Comparison of ENCODE assay signal across 18 cellular contexts in genomic region chr11:18282626-18283025, GRCh38. TPM values are rescaled to one million over a fixed set of nuclear protein-coding genes. Genes with fewer than 3 reads are reported as not detected.
DNase-seq lines count a peak whose midpoint lies in the region; ATAC-seq and TF ChIP-seq lines count a peak whose summit lies in the region.
"Had no signal": no experiment of that assay in that cellular context is flagged by ENCODE, and none has a peak within 500 bp of the region (broad histone marks: within the 10 kb centered on the region; RNA-seq: fewer than 3 reads in every experiment).

No MANE protein-coding gene starts in this region.

- TF ChIP-seq CTCF in activated B cell treated with CpG ODN at 0.5 μM for 24 hours (IDR thresholded peaks at IDR 0.05), result no peak
- no peak for TF ChIP-seq CTCF in osteocyte (IDR thresholded peaks at IDR 0.05)
- no peak for TF ChIP-seq CTCF in gastroesophageal sphincter (IDR thresholded peaks at IDR 0.05)

- peaks cover 11% of the 10 kb centered on the region for H3K4me1 ChIP-seq in CD4-positive, CD25-positive, alpha-beta regulatory T cell (ENCODE audit: control insufficient read depth, insufficient read depth, low read length, poor library complexity, severe bottlenecking)
- H3K4me1 ChIP-seq in gastroesophageal sphincter, result no peaks in the 10 kb centered on the region

- no peak for DNase-seq in activated CD8-positive, alpha-beta memory T cell treated with anti-CD3 and anti-CD28 coated beads, Interleukin-2, amount 10 ng/mL, durations not matched to agents 7 days and 5 days
- DNase-seq in activated CD8-positive, alpha-beta memory T cell treated with anti-CD3 and anti-CD28 coated beads for 24 hours, result no peak
- no peak for DNase-seq in CD4-positive, CD25-positive, alpha-beta regulatory T cell
- DNase-seq in activated B cell treated with CpG ODN at 0.5 μM for 24 hours (no peak), osteocyte (ENCODE audit: extremely low spot score, unreplicated experiment) (no peak), H4 (ENCODE audit: low spot score) (no peak)
- DNase-seq in naive thymus-derived CD8-positive, alpha-beta T cell, result no peak
- DNase-seq: DMS79, H7, HFFc6, KBM-7, NCI-H1694 treated with DMSO at 0.1 percent for 48 hours, NCI-H510A, NCI-H748 treated with DMSO at 0.1 percent for 48 hours, RPMI8226, SHP77 treated with DMSO at 0.1 percent for 48 hours had no signal

- CTCF ChIA-PET in activated CD8-positive, alpha-beta memory T cell treated with anti-CD3 and anti-CD28 coated beads, Interleukin-2, amount 10 ng/mL, durations not matched to agents 7 days and 5 days (lab: Charles Lee), result no interaction called here
- CTCF ChIA-PET in activated B cell treated with CpG ODN at 0.5 μM for 24 hours (lab: Charles Lee), result interaction anchor here (0.7 to 3.8 kb wide), 2 partner anchors 39 to 448 kb away, joined by 3 to 17 read pairs; no protein-coding TSS in a partner anchor

- no peak for ATAC-seq in activated CD8-positive, alpha-beta memory T cell treated with anti-CD3 and anti-CD28 coated beads, Interleukin-2, amount 10 ng/mL, durations not matched to agents 7 days and 5 days
- no peak for ATAC-seq in CD4-positive, CD25-positive, alpha-beta regulatory T cell (ENCODE audit: low read depth in 2 of 2)
- peak; percentile 72 for ATAC-seq in activated B cell treated with CpG ODN at 0.5 μM for 24 hours (ENCODE audit: low read depth)
- ATAC-seq in naive thymus-derived CD8-positive, alpha-beta T cell, result no peak
- no peak for ATAC-seq in gastroesophageal sphincter

- TF ChIP-seq EP300 in gastroesophageal sphincter (IDR thresholded peaks at IDR 0.05), result no peak

- no peaks in the 10 kb centered on the region for H3K9me3 Mint-ChIP-seq in activated CD8-positive, alpha-beta memory T cell treated with anti-CD3 and anti-CD28 coated beads, Interleukin-2, amount 10 ng/mL, durations not matched to agents 7 days and 5 days (ENCODE audit: low read depth)
- no peaks in the 10 kb centered on the region for H3K9me3 Mint-ChIP-seq in CD4-positive, CD25-positive, alpha-beta regulatory T cell
- H3K9me3 Mint-ChIP-seq in activated B cell treated with CpG ODN at 0.5 μM for 24 hours, result no peaks in the 10 kb centered on the region
- no peaks in the 10 kb centered on the region for H3K9me3 Mint-ChIP-seq in naive thymus-derived CD8-positive, alpha-beta T cell
- H3K9me3 Mint-ChIP-seq in osteocyte (ENCODE audit: unreplicated experiment), result no peaks in the 10 kb centered on the region
- H3K9me3 Mint-ChIP-seq: HFFc6 had no signal

- H3K4me1 Mint-ChIP-seq in activated CD8-positive, alpha-beta memory T cell treated with anti-CD3 and anti-CD28 coated beads, Interleukin-2, amount 10 ng/mL, durations not matched to agents 7 days and 5 days, result peaks cover 28% of the 10 kb centered on the region
- H3K4me1 Mint-ChIP-seq in CD4-positive, CD25-positive, alpha-beta regulatory T cell, result peaks cover 9 to 25% (median 20%) of the 10 kb centered on the region in 4 donors
- H3K4me1 Mint-ChIP-seq in activated B cell treated with CpG ODN at 0.5 μM for 24 hours, result peaks cover 41% of the 10 kb centered on the region
- H3K4me1 Mint-ChIP-seq in naive thymus-derived CD8-positive, alpha-beta T cell, result peaks cover 0 to 20% (median 3%) of the 10 kb centered on the region in 4 donors
- no peaks in the 10 kb centered on the region for H3K4me1 Mint-ChIP-seq in osteocyte (ENCODE audit: unreplicated experiment)

- no peak overlapping the region for H3K4me3 Mint-ChIP-seq in activated CD8-positive, alpha-beta memory T cell treated with anti-CD3 and anti-CD28 coated beads, Interleukin-2, amount 10 ng/mL, durations not matched to agents 7 days and 5 days
- no peak overlapping the region for H3K4me3 Mint-ChIP-seq in CD4-positive, CD25-positive, alpha-beta regulatory T cell
- H3K4me3 Mint-ChIP-seq in activated B cell treated with CpG ODN at 0.5 μM for 24 hours (no peak overlapping the region), osteocyte (ENCODE audit: unreplicated experiment) (no peak overlapping the region)
- H3K4me3 Mint-ChIP-seq in naive thymus-derived CD8-positive, alpha-beta T cell, result no peak overlapping the region
- H3K4me3 Mint-ChIP-seq: HFFc6 had no signal

- 83 to 94% methylated on average over 2 of the region's 2 CpGs for WGBS in gastroesophageal sphincter (ENCODE audit: low coverage in 1 of 2), 2 donors

- H3K27me3 Mint-ChIP-seq in activated CD8-positive, alpha-beta memory T cell treated with anti-CD3 and anti-CD28 coated beads, Interleukin-2, amount 10 ng/mL, durations not matched to agents 7 days and 5 days, result no peaks in the 10 kb centered on the region
- H3K27me3 Mint-ChIP-seq in CD4-positive, CD25-positive, alpha-beta regulatory T cell, result no peaks in the 10 kb centered on the region
- no peaks in the 10 kb centered on the region for H3K27me3 Mint-ChIP-seq in activated B cell treated with CpG ODN at 0.5 μM for 24 hours
- H3K27me3 Mint-ChIP-seq in naive thymus-derived CD8-positive, alpha-beta T cell, result no peaks in the 10 kb centered on the region
- H3K27me3 Mint-ChIP-seq in osteocyte (ENCODE audit: unreplicated experiment), result no peaks in the 10 kb centered on the region

- H3K27ac Mint-ChIP-seq in activated CD8-positive, alpha-beta memory T cell treated with anti-CD3 and anti-CD28 coated beads, Interleukin-2, amount 10 ng/mL, durations not matched to agents 7 days and 5 days, result peak overlapping the region; percentile 42
- peak overlapping the region in 2 of 3 donors; percentile 29 to 76 for H3K27ac Mint-ChIP-seq in CD4-positive, CD25-positive, alpha-beta regulatory T cell
- H3K27ac Mint-ChIP-seq in activated B cell treated with CpG ODN at 0.5 μM for 24 hours (peak overlapping the region; percentile 84), osteocyte (ENCODE audit: unreplicated experiment) (no peak overlapping the region)
- peak overlapping the region in 7 of 10 donors; percentile 1 to 77 (median 24) for H3K27ac Mint-ChIP-seq in naive thymus-derived CD8-positive, alpha-beta T cell
- H3K27ac Mint-ChIP-seq: HFFc6 had no signal

- no peak overlapping the region for H3K4me3 ChIP-seq in CD4-positive, CD25-positive, alpha-beta regulatory T cell (ENCODE audit: low read depth, low read length)
- H3K4me3 ChIP-seq in gastroesophageal sphincter, result no peak overlapping the region

- peaks cover 32% of the 10 kb centered on the region for H3K36me3 ChIP-seq in CD4-positive, CD25-positive, alpha-beta regulatory T cell (ENCODE audit: control insufficient read depth, insufficient read depth, low read length)
- H3K36me3 ChIP-seq in gastroesophageal sphincter, result peaks cover 13 to 89% of the 10 kb centered on the region in 2 donors

- peaks cover 51% of the 10 kb centered on the region for H3K36me3 Mint-ChIP-seq in activated CD8-positive, alpha-beta memory T cell treated with anti-CD3 and anti-CD28 coated beads, Interleukin-2, amount 10 ng/mL, durations not matched to agents 7 days and 5 days
- H3K36me3 Mint-ChIP-seq in CD4-positive, CD25-positive, alpha-beta regulatory T cell, result peaks cover 57% of the 10 kb centered on the region
- H3K36me3 Mint-ChIP-seq in activated B cell treated with CpG ODN at 0.5 μM for 24 hours (ENCODE audit: low read depth), result peaks cover 80% of the 10 kb centered on the region
- peaks cover 0 to 84% (median 35%) of the 10 kb centered on the region in 3 donors for H3K36me3 Mint-ChIP-seq in naive thymus-derived CD8-positive, alpha-beta T cell
- peaks cover 68% of the 10 kb centered on the region for H3K36me3 Mint-ChIP-seq in osteocyte (ENCODE audit: unreplicated experiment)

- no peaks in the 10 kb centered on the region for H3K9me3 ChIP-seq in CD4-positive, CD25-positive, alpha-beta regulatory T cell (ENCODE audit: control insufficient read depth in 2 of 2, low read length in 2 of 2)
- no peaks in the 10 kb centered on the region for H3K9me3 ChIP-seq in gastroesophageal sphincter

- no peaks in the 10 kb centered on the region for H3K27me3 ChIP-seq in CD4-positive, CD25-positive, alpha-beta regulatory T cell (ENCODE audit: control insufficient read depth, insufficient read depth, low read length)
- no peaks in the 10 kb centered on the region for H3K27me3 ChIP-seq in gastroesophageal sphincter

- intact Hi-C loops in activated B cell treated with CpG ODN at 0.5 μM for 24 hours (cut with micrococcal nuclease), result loop anchor here (1.0 kb wide), 1 partner anchor 29 kb away; no protein-coding TSS in a partner anchor

- POLR2A ChIA-PET in activated B cell treated with CpG ODN at 0.5 μM for 24 hours (lab: Charles Lee), result interaction anchor here (0.6 to 4.1 kb wide), 6 partner anchors 28 to 1495 kb away, joined by 4 to 25 read pairs (median 5); partner anchors contain the start of genes GTF2H1, HPS5 and SPTY2D1
- POLR2A ChIA-PET in naive thymus-derived CD8-positive, alpha-beta T cell (lab: Charles Lee), result no interaction called here

- H3K27ac ChIP-seq in CD4-positive, CD25-positive, alpha-beta regulatory T cell (ENCODE audit: insufficient read depth, low read length, poor library complexity, severe bottlenecking), result no peak overlapping the region
- no peak overlapping the region for H3K27ac ChIP-seq in gastroesophageal sphincter

- no peak for TF ChIP-seq POLR2A in gastroesophageal sphincter (IDR thresholded peaks at IDR 0.05)

RNA-seq across cellular contexts. Expression of gene SAA1, which starts 16.6 kb away (rescaled TPM):
- not detected for total RNA-seq in activated CD8-positive, alpha-beta memory T cell treated with anti-CD3 and anti-CD28 coated beads, Interleukin-2, amount 10 ng/mL, durations not matched to agents 7 days and 5 days
- not detected for total RNA-seq in CD4-positive, CD25-positive, alpha-beta regulatory T cell
- polyA plus RNA-seq in CD4-positive, CD25-positive, alpha-beta regulatory T cell, result not detected
- not detected in 2 replicates for total RNA-seq in activated B cell treated with CpG ODN at 0.5 μM for 24 hours
- total RNA-seq in naive thymus-derived CD8-positive, alpha-beta T cell, result not detected
- not detected for polyA plus RNA-seq in naive thymus-derived CD8-positive, alpha-beta T cell
- total RNA-seq in osteocyte, result not detected in 2 replicates
- 10 to 100 TPM in 2 of 4 donors, 1 to 10 TPM in 1, not detected in 1; 3.6 to 71.7 (median 32.3) TPM for total RNA-seq in gastroesophageal sphincter
- not detected in 2 replicates for total RNA-seq in H4 (2014; rRNA removed; shearing (Covaris generic))
- total RNA-seq: H7 had no signal

RNA-seq across cellular contexts. Expression of gene SAA2, which starts 34.2 kb away (rescaled TPM):
- not detected for total RNA-seq in activated CD8-positive, alpha-beta memory T cell treated with anti-CD3 and anti-CD28 coated beads, Interleukin-2, amount 10 ng/mL, durations not matched to agents 7 days and 5 days
- total RNA-seq in CD4-positive, CD25-positive, alpha-beta regulatory T cell, result 0.62 TPM
- polyA plus RNA-seq in CD4-positive, CD25-positive, alpha-beta regulatory T cell, result under 1 TPM in 1 of 4 donors, not detected in 3; 0.20 TPM
- total RNA-seq in activated B cell treated with CpG ODN at 0.5 μM for 24 hours (0.35 TPM in 1 of 2 replicates, not detected in the other), osteocyte (not detected in 2 replicates), gastroesophageal sphincter (10 to 100 TPM in 2 of 4 donors, not detected in 2; 18.6 to 36.5 TPM)
- not detected for total RNA-seq in naive thymus-derived CD8-positive, alpha-beta T cell
- polyA plus RNA-seq in naive thymus-derived CD8-positive, alpha-beta T cell, result not detected
- not detected in 2 replicates for total RNA-seq in H4 (2014; rRNA removed; shearing (Covaris generic))
- total RNA-seq: H7, HFFc6 had no signal

RNA-seq across cellular contexts. Expression of gene HPS5, which starts 39.3 kb away (rescaled TPM):
- 10 to 100 TPM; 19.3 to 19.8 TPM for total RNA-seq in activated CD8-positive, alpha-beta memory T cell treated with anti-CD3 and anti-CD28 coated beads, Interleukin-2, amount 10 ng/mL, durations not matched to agents 7 days and 5 days
- total RNA-seq in CD4-positive, CD25-positive, alpha-beta regulatory T cell, result 13.0 TPM
- polyA plus RNA-seq in CD4-positive, CD25-positive, alpha-beta regulatory T cell, result 10 to 100 TPM; 14.3 to 18.6 (median 15.4) TPM
- total RNA-seq in activated B cell treated with CpG ODN at 0.5 μM for 24 hours (42.6 and 51.0 TPM in 2 replicates), osteocyte (68.9 and 76.3 TPM in 2 replicates), gastroesophageal sphincter (10 to 100 TPM; 13.5 to 37.3 (median 20.2) TPM)
- total RNA-seq in naive thymus-derived CD8-positive, alpha-beta T cell, result 10 to 100 TPM; 20.0 to 20.3 TPM
- 10 to 100 TPM; 11.6 to 12.2 (median 11.7) TPM for polyA plus RNA-seq in naive thymus-derived CD8-positive, alpha-beta T cell
- total RNA-seq in H4 (2014; rRNA removed; shearing (Covaris generic)), result 22.5 and 28.8 TPM in 2 replicates

RNA-seq across cellular contexts. Expression of gene GTF2H1, which starts 39.7 kb away (rescaled TPM):
- total RNA-seq in activated CD8-positive, alpha-beta memory T cell treated with anti-CD3 and anti-CD28 coated beads, Interleukin-2, amount 10 ng/mL, durations not matched to agents 7 days and 5 days, result 10 to 100 TPM; 40.0 to 47.7 TPM
- total RNA-seq in CD4-positive, CD25-positive, alpha-beta regulatory T cell, result 25.8 TPM
- polyA plus RNA-seq in CD4-positive, CD25-positive, alpha-beta regulatory T cell, result 10 to 100 TPM; 29.2 to 32.0 (median 30.3) TPM
- total RNA-seq in activated B cell treated with CpG ODN at 0.5 μM for 24 hours (60.3 and 71.5 TPM in 2 replicates), osteocyte (91.1 and 95.1 TPM in 2 replicates), gastroesophageal sphincter (10 to 100 TPM; 47.3 to 61.8 (median 57.4) TPM)
- total RNA-seq in naive thymus-derived CD8-positive, alpha-beta T cell, result 10 to 100 TPM; 40.8 to 48.6 TPM
- 10 to 100 TPM; 29.0 to 34.3 (median 29.0) TPM for polyA plus RNA-seq in naive thymus-derived CD8-positive, alpha-beta T cell
- total RNA-seq in H4 (2014; rRNA removed; shearing (Covaris generic)), result 80.5 and 83.3 TPM in 2 replicates

RNA-seq across cellular contexts. Expression of gene SAA4, which starts 46.0 kb away (rescaled TPM):
- not detected for total RNA-seq in activated CD8-positive, alpha-beta memory T cell treated with anti-CD3 and anti-CD28 coated beads, Interleukin-2, amount 10 ng/mL, durations not matched to agents 7 days and 5 days
- not detected for total RNA-seq in CD4-positive, CD25-positive, alpha-beta regulatory T cell
- polyA plus RNA-seq in CD4-positive, CD25-positive, alpha-beta regulatory T cell, result not detected
- total RNA-seq in activated B cell treated with CpG ODN at 0.5 μM for 24 hours (not detected in 2 replicates), osteocyte (not detected in 2 replicates), gastroesophageal sphincter (1 to 10 TPM in 1 of 4 donors, not detected in 3; 1.5 TPM)
- not detected for total RNA-seq in naive thymus-derived CD8-positive, alpha-beta T cell
- not detected for polyA plus RNA-seq in naive thymus-derived CD8-positive, alpha-beta T cell
- not detected in 2 replicates for total RNA-seq in H4 (2014; rRNA removed; shearing (Covaris generic))
- total RNA-seq: H7, HFFc6 had no signal
- polyA plus RNA-seq: BJ had no signal
